10 cellular contexts compared by ENCODE assay signal in genomic region chr17:44005527-44005864, GRCh38. TPM values are rescaled to one million over a fixed set of nuclear protein-coding genes. Genes with fewer than 3 reads are reported as not detected.
DNase-seq lines count a peak whose midpoint lies in the region; ATAC-seq and TF ChIP-seq lines count a peak whose summit lies in the region.
"Had no signal": no experiment of that assay in that cellular context is flagged by ENCODE, and none has a peak within 500 bp of the region (broad histone marks: within the 10 kb centered on the region; RNA-seq: fewer than 3 reads in every experiment).

No MANE protein-coding gene starts in this region.

- peaks cover 0 to 4% of the 10 kb centered on the region in 2 donors for H3K27me3 ChIP-seq in duodenal mucosa (ENCODE audit: control insufficient read depth in 1 of 2, insufficient read depth in 2 of 2, low read length in 2 of 2)
- peaks cover 9% of the 10 kb centered on the region for H3K27me3 ChIP-seq in mesendoderm (ENCODE audit: insufficient read depth, low read length, poor library complexity)
- H3K27me3 ChIP-seq in transverse colon, result peaks cover 28% of the 10 kb centered on the region

- no peak for DNase-seq in activated naive CD4-positive, alpha-beta T cell treated with Interleukin-2 at 50 U/mL for 16 hours
- DNase-seq in mesendoderm (no peak), transverse colon (no peak), SIG-M5 treated with dmso at 0.1 percent for 504 hours (lab: John Stamatoyannopoulos, UW; ENCODE audit: unreplicated experiment) (no peak)
- DNase-seq: anterior cingulate cortex had no signal

- H3K4me2 ChIP-seq in mesendoderm (ENCODE audit: low read length), result peak overlapping the region; percentile 14

- peak overlapping the region; percentile 75 to 86 for H3K9ac ChIP-seq in duodenal mucosa (ENCODE audit: low read depth in 1 of 2, low read length in 2 of 2)
- H3K9ac ChIP-seq in mesendoderm (ENCODE audit: low read length), result peak overlapping the region; percentile 3

- no peak for TF ChIP-seq CTCF in transverse colon (IDR thresholded peaks at IDR 0.05)

- TF ChIP-seq EP300 in transverse colon (IDR thresholded peaks at IDR 0.05; ENCODE audit: low read depth), result no peak

- no peak overlapping the region for H2BK15ac ChIP-seq in mesendoderm (replicated peaks; ENCODE audit: low read depth)

- H3K27ac ChIP-seq in duodenal mucosa (ENCODE audit: low read depth, low read length) (peak overlapping the region; percentile 89), mesendoderm (ENCODE audit: low read depth, low read length) (no peak overlapping the region), transverse colon (peak overlapping the region in 3 of 4 donors; percentile 59 to 71 (median 63))

- peak overlapping the region; percentile 97 for H3K56ac ChIP-seq in mesendoderm (ENCODE audit: low read length)

- no peak overlapping the region for H2AK5ac ChIP-seq in mesendoderm (ENCODE audit: low read length)

- WGBS in mesendoderm (ENCODE audit: extremely low coverage, insufficient coverage, low lambda C conversion rate), result no CpG with 5 or more reads among the region's 20 CpGs
- 3% methylated on average over 12 of the region's 20 CpGs; no CpG with 5 or more reads in 1 of the 2 donors for WGBS in transverse colon (ENCODE audit: low coverage in 1 of 2), 2 donors

- H3K79me1 ChIP-seq in mesendoderm (ENCODE audit: low read length), result no peaks in the 10 kb centered on the region

- intact Hi-C loops in transverse colon (cut with DNase I; ENCODE audit: low total_unique reads), result no loop called here

- H3K9me3 ChIP-seq in duodenal mucosa (ENCODE audit: control insufficient read depth in 1 of 2, low read length in 2 of 2), result no peaks in the 10 kb centered on the region
- H3K9me3 ChIP-seq in transverse colon, result no peaks in the 10 kb centered on the region

- no peaks in the 10 kb centered on the region for H3K79me2 ChIP-seq in mesendoderm (ENCODE audit: control insufficient read depth, insufficient read depth, low read length)

- H2BK120ac ChIP-seq in mesendoderm (ENCODE audit: low read depth, low read length), result no peak overlapping the region

- peaks cover 1% of the 10 kb centered on the region for H3K36me3 Mint-ChIP-seq in activated naive CD4-positive, alpha-beta T cell treated with anti-CD3 and anti-CD28 coated beads, Interleukin-2, amount 50 U/mL, for 24 hours

- ATAC-seq in HG03460 (IDR thresholded peaks at IDR 0.05; ENCODE audit: unreplicated experiment), result no peak
- no peak for ATAC-seq in HG03469 (IDR thresholded peaks at IDR 0.05; ENCODE audit: unreplicated experiment)

- no peak overlapping the region for H3K23ac ChIP-seq in mesendoderm (ENCODE audit: low read length)

- H3K4me1 ChIP-seq in duodenal mucosa (ENCODE audit: control insufficient read depth in 1 of 2, insufficient read depth in 2 of 2, low read length in 2 of 2), result peaks cover 13 to 24% of the 10 kb centered on the region in 2 donors
- H3K4me1 ChIP-seq in mesendoderm (ENCODE audit: control insufficient read depth, low read depth, low read length), result peaks cover 2% of the 10 kb centered on the region
- H3K4me1 ChIP-seq in transverse colon, result peaks cover 18 to 37% (median 33%) of the 10 kb centered on the region in 4 donors

- H4K5ac ChIP-seq in mesendoderm (ENCODE audit: low read length), result no peak overlapping the region

- H3K9me3 Mint-ChIP-seq in activated naive CD4-positive, alpha-beta T cell treated with anti-CD3 and anti-CD28 coated beads, Interleukin-2, amount 50 U/mL, for 24 hours, result no peaks in the 10 kb centered on the region

- H3K4ac ChIP-seq in mesendoderm (ENCODE audit: low read depth, low read length), result no peak overlapping the region

- H3K27me3 Mint-ChIP-seq in activated naive CD4-positive, alpha-beta T cell treated with anti-CD3 and anti-CD28 coated beads, Interleukin-2, amount 50 U/mL, for 24 hours, result peaks cover 2% of the 10 kb centered on the region

- H3K4me1 Mint-ChIP-seq in activated naive CD4-positive, alpha-beta T cell treated with anti-CD3 and anti-CD28 coated beads, Interleukin-2, amount 50 U/mL, for 24 hours, result peaks cover 25% of the 10 kb centered on the region

- no peak for TF ChIP-seq POLR2A in transverse colon (IDR thresholded peaks at IDR 0.05)

- H3K4me3 Mint-ChIP-seq in activated naive CD4-positive, alpha-beta T cell treated with anti-CD3 and anti-CD28 coated beads, Interleukin-2, amount 50 U/mL, for 24 hours, result peak overlapping the region; percentile 52

- H2BK5ac ChIP-seq in mesendoderm (ENCODE audit: low read length), result no peak overlapping the region

- in situ Hi-C loops in transverse colon (cut with MboI; ENCODE audit: low pct_ligation_motif_present in 1 of 4, low pct_unique_long_range_greater_than_20kb in 1 of 4, low sequenced_read_pairs in 3 of 4), result no loop called here

- H3K36me3 ChIP-seq in duodenal mucosa (ENCODE audit: control insufficient read depth in 1 of 2, insufficient read depth in 2 of 2, low read length in 2 of 2), result peaks cover 19 to 25% of the 10 kb centered on the region in 2 donors
- no peaks in the 10 kb centered on the region for H3K36me3 ChIP-seq in mesendoderm (ENCODE audit: control insufficient read depth, insufficient read depth, low read length)
- H3K36me3 ChIP-seq in transverse colon, result no peaks in the 10 kb centered on the region

- H3K18ac ChIP-seq in mesendoderm (ENCODE audit: low read length), result no peak overlapping the region

- H4K8ac ChIP-seq in mesendoderm (ENCODE audit: low read depth, low read length), result no peak overlapping the region

- no peak overlapping the region for H3K27ac Mint-ChIP-seq in activated naive CD4-positive, alpha-beta T cell treated with anti-CD3 and anti-CD28 coated beads, Interleukin-2, amount 50 U/mL, for 24 hours

- H3K4me3 ChIP-seq in duodenal mucosa (ENCODE audit: low read depth in 1 of 2, low read length in 2 of 2) (peak overlapping the region; percentile 82 to 86), mesendoderm (ENCODE audit: low read length) (no peak overlapping the region), transverse colon (peak overlapping the region in 3 of 4 donors; percentile 44 to 58 (median 49))

RNA-seq across cellular contexts. Expression of gene NAGS, which starts 1.1 kb away (rescaled TPM):
- 0.98 TPM for polyA plus RNA-seq in mesendoderm (2013, experiment 1 of 2)
- 0.92 TPM for polyA plus RNA-seq in mesendoderm (2013, experiment 2 of 2)
- 10 to 100 TPM in 2 of 4 donors, 1 to 10 TPM in 2; 3.0 to 46.3 (median 17.7) TPM for total RNA-seq in transverse colon

RNA-seq across cellular contexts. Expression of gene TMEM101, which starts 9.3 kb away (rescaled TPM):
- polyA plus RNA-seq in mesendoderm (2013, experiment 1 of 2), result 7.6 TPM
- 7.2 TPM for polyA plus RNA-seq in mesendoderm (2013, experiment 2 of 2)
- 10 to 100 TPM; 25.2 to 34.0 (median 27.7) TPM for total RNA-seq in transverse colon

RNA-seq across cellular contexts. Expression of gene PYY, which starts 51.8 kb away (rescaled TPM):
- polyA plus RNA-seq in mesendoderm (2013, experiment 1 of 2), result 0.69 TPM
- 0.67 TPM for polyA plus RNA-seq in mesendoderm (2013, experiment 2 of 2)
- total RNA-seq in transverse colon, result 10 to 100 TPM in 3 of 4 donors, not detected in 1; 27.7 to 89.2 (median 52.1) TPM
- total RNA-seq: GM12878 had no signal
